Comparison of ENCODE assay signal across 5 cellular contexts in genomic region chr10:54096892-54097291, GRCh38.
"Had no signal": no experiment of that assay in that cellular context is flagged by ENCODE, and none has a peak within 500 bp of the region (broad histone marks: within the 10 kb centered on the region; RNA-seq: fewer than 3 reads in every experiment).

No MANE protein-coding gene starts in this region.

- DNase-seq: KBM-7, KG1 had no signal

- H3K4me2 ChIP-seq: KMS-11 had no signal

- H3K27ac ChIP-seq: HL-60, KMS-11 had no signal

- H3K9ac ChIP-seq: KMS-11 had no signal

- FAIRE-seq: HTR-8/SVneo had no signal
